8 cellular contexts compared by ENCODE assay signal in the genomic region with DNA sequence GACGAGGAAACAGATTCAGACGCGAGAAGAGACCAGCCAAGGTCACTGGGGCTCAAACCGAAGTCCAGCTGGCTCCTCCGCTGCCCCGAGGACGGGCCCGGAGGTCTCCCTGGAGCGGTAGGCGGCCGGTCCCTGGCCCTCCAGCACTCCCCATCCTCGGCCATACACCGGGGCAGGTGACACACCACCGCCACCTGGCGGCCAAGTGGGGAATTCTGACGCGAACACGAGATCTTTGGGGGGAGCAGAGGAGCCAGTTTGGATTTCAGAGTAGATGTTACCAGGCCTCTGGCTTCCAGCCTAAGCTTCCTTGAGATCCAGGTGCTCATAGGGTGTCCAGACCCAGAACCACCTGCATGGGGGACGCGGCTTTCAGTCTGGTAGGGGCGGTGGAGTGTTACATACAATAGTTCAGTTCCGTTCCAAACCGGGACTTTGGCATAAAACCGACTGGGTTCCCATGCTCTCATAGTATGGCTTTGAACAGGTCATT. TPM values are rescaled to one million over a fixed set of nuclear protein-coding genes. Genes with fewer than 3 reads are reported as not detected.
DNase-seq lines count a peak whose midpoint lies in the region; ATAC-seq, FAIRE-seq and TF ChIP-seq lines count a peak whose summit lies in the region.

No MANE protein-coding gene starts in this region.

- POLR2A ChIA-PET in A549 (lab: Yijun Ruan, JAX) = no interaction called here
- POLR2A ChIA-PET in activated CD4-positive, alpha-beta T cell treated with anti-CD3 and anti-CD28 coated beads, Interleukin-2, amount 10 ng/mL, durations not matched to agents 7 days and 5 days (lab: Charles Lee) = no interaction called here

- CTCF ChIA-PET in A549 (lab: Yijun Ruan, JAX) = interaction anchor here (0.8 to 4.0 kb wide), 30 partner anchors 8 to 509 kb away, joined by 3 to 22 read pairs (median 4); partner anchors contain the start of gene BPIFA1
- CTCF ChIA-PET in activated CD4-positive, alpha-beta T cell treated with anti-CD3 and anti-CD28 coated beads, Interleukin-2, amount 10 ng/mL, durations not matched to agents 7 days and 5 days (lab: Charles Lee) = interaction anchor here (1.0 to 1.2 kb wide), 3 partner anchors 12 to 509 kb away, joined by 3 to 4 read pairs (median 3); no protein-coding TSS in a partner anchor

- no peaks in the 10 kb centered on the region for H3K9me3 ChIP-seq in A549
- H3K9me3 ChIP-seq in lung (ENCODE audit: control insufficient read depth in 2 of 2, insufficient read depth in 1 of 2, low read length in 1 of 2) = no peaks in the 10 kb centered on the region

- peak; percentile 75 to 81 for TF ChIP-seq RAD21 in A549 (conservative IDR thresholded peaks at IDR 0.05 in 1 of 2, IDR thresholded peaks at IDR 0.05 in 1 of 2)

- DNase-seq in A549 (ENCODE audit: low read depth in 1 of 2, low spot score in 1 of 2) = peak; percentile 54 to 72
- peak; percentile 88 for DNase-seq in GM13976 (ENCODE audit: low spot score)
- peak; percentile 50 for DNase-seq in NCI-H345 treated with DMSO at 0.1 percent for 48 hours (lab: John Stamatoyannopoulos, UW; ENCODE audit: unreplicated experiment)
- DNase-seq in activated CD4-positive, alpha-beta T cell treated with anti-CD3 and anti-CD28 coated beads, Interleukin-2, amount 10 ng/mL, durations not matched to agents 7 days and 5 days = peak; percentile 70
- no peak for DNase-seq in coronary artery (ENCODE audit: low spot score)
- peak; percentile 77 for DNase-seq in lung (ENCODE audit: low spot score)
- DNase-seq in stimulated activated CD8-positive, alpha-beta memory T cell treated with anti-CD3 and anti-CD28 coated beads, Interleukin-12 subunit alpha, Interleukin-12 subunit beta, amount 100 ng/mL, for 4 hours (ENCODE audit: low read depth) = peak; percentile 50

- peak overlapping the region; percentile 56 for H3K4me2 ChIP-seq in A549

- no peaks in the 10 kb centered on the region for H3K36me3 Mint-ChIP-seq in activated CD4-positive, alpha-beta T cell treated with anti-CD3 and anti-CD28 coated beads, Interleukin-2, amount 10 ng/mL, durations not matched to agents 7 days and 5 days (ENCODE audit: low read depth)

- peak; percentile 79 for TF ChIP-seq CTCF in A549 (IDR thresholded peaks at IDR 0.05)
- peak; percentile 79 for TF ChIP-seq CTCF in GM13976 (IDR thresholded peaks at IDR 0.05; ENCODE audit: borderline replicate concordance, control extremely low read depth, extremely low read depth, insufficient read depth, missing control alignments)
- peak; percentile 67 for TF ChIP-seq CTCF in coronary artery (IDR thresholded peaks at IDR 0.05)
- TF ChIP-seq CTCF in lung (IDR thresholded peaks at IDR 0.05; ENCODE audit: control extremely low read depth, extremely low read depth) = peak; percentile 56

- H3K27ac ChIP-seq in A549 (no peak overlapping the region), coronary artery (no peak overlapping the region), lung (ENCODE audit: low read depth in 1 of 2, low read length in 1 of 2) (no peak overlapping the region)

- H3K9me3 Mint-ChIP-seq in activated CD4-positive, alpha-beta T cell treated with anti-CD3 and anti-CD28 coated beads, Interleukin-2, amount 10 ng/mL, durations not matched to agents 7 days and 5 days = no peaks in the 10 kb centered on the region

- H3K4me3 ChIP-seq in A549 (no peak overlapping the region), coronary artery (no peak overlapping the region), lung (no peak overlapping the region)

- in situ Hi-C loops in GM13976 (cut with MboI; ENCODE audit: low sequenced_read_pairs, unreplicated experiment) = no loop called here

- WGBS in A549 (ENCODE audit: missing lambda C conversion rate) = 15% methylated on average over 23 of the region's 24 CpGs
- WGBS in lung, 2 donors = 16% methylated on average over 24 of the region's 24 CpGs

- ATAC-seq in A549 (peak; percentile 77 to 94), lung (ENCODE audit: insufficient read depth, low FRiP score) (no peak), GM18867 (IDR thresholded peaks at IDR 0.05; ENCODE audit: unreplicated experiment) (no peak)

- H3K4me1 ChIP-seq in A549 (0 out of 3 replicates have a peak, but pooled peaks cover 3% of the 10 kb centered on the region), lung (ENCODE audit: control insufficient read depth in 2 of 2, insufficient read depth in 2 of 2, low read length in 2 of 2) (no peaks in the 10 kb centered on the region)

- H3K27me3 Mint-ChIP-seq in activated CD4-positive, alpha-beta T cell treated with anti-CD3 and anti-CD28 coated beads, Interleukin-2, amount 10 ng/mL, durations not matched to agents 7 days and 5 days = peaks cover 10% of the 10 kb centered on the region

- H3K4me3 Mint-ChIP-seq in activated CD4-positive, alpha-beta T cell treated with anti-CD3 and anti-CD28 coated beads, Interleukin-2, amount 10 ng/mL, durations not matched to agents 7 days and 5 days = no peak overlapping the region

- H3K4me1 Mint-ChIP-seq in activated CD4-positive, alpha-beta T cell treated with anti-CD3 and anti-CD28 coated beads, Interleukin-2, amount 10 ng/mL, durations not matched to agents 7 days and 5 days = peaks cover 8% of the 10 kb centered on the region

- FAIRE-seq in A549 (lab: Jason Lieb, UNC) = no peak

- no peaks in the 10 kb centered on the region for H3K27me3 ChIP-seq in lung (ENCODE audit: control insufficient read depth, insufficient read depth)

- no peak overlapping the region for H3K27ac Mint-ChIP-seq in activated CD4-positive, alpha-beta T cell treated with anti-CD3 and anti-CD28 coated beads, Interleukin-2, amount 10 ng/mL, durations not matched to agents 7 days and 5 days

- no peaks in the 10 kb centered on the region for H3K36me3 ChIP-seq in lung (ENCODE audit: control insufficient read depth in 2 of 2, insufficient read depth in 2 of 2, low read length in 2 of 2)

- no peak for TF ChIP-seq EP300 in A549 (IDR thresholded peaks at IDR 0.05)

- TF ChIP-seq POLR2A in A549 (IDR thresholded peaks at IDR 0.05; ENCODE audit: low read length) = no peak

TF ChIP-seq in A549, 52 proteins besides CTCF, POLR2A, EP300 and RAD21:
- TF ChIP-seq ZSCAN20 (CRISPR knock-in tag; IDR thresholded peaks at IDR 0.05) (no peak), SMC3 (IDR thresholded peaks at IDR 0.05) (peak; percentile 80)

RNA-seq across cellular contexts. Expression of gene BPIFB1, which starts 16.1 kb away (rescaled TPM):
- 0.18 and 0.67 TPM in 2 replicates for polyA plus RNA-seq in A549 (2011; rRNA removed)
- polyA plus RNA-seq in A549 (2012; cell fraction: cytosol; rRNA removed) = 0.04 and 0.05 TPM in 2 replicates
- not detected in 2 replicates for polyA plus RNA-seq in A549 (2012; cell fraction: nucleus; rRNA removed)
- not detected in 3 replicates for polyA plus RNA-seq in A549 (2017; fragmentation: RNase III; extraction: RNeasy Plus Mini Kit Qiagen cat#74134 plus additional on column Dnase treatment)
- polyA minus RNA-seq in A549 (2011; rRNA and poly(A)+ RNA removed) = 0.24 and 0.41 TPM in 2 replicates
- total RNA-seq in activated CD4-positive, alpha-beta T cell treated with anti-CD3 and anti-CD28 coated beads, Interleukin-2, amount 10 ng/mL, durations not matched to agents 7 days and 5 days = not detected
- total RNA-seq in lung = 100 to 1,000 TPM in 1 of 2 donors, 10 to 100 TPM in 1; 61.9 to 445 TPM
- 100 to 1,000 TPM; 251 to 333 TPM for polyA plus RNA-seq in lung

Comparison
In these comparisons a context has a peak if more than half of its experiments do, and no peak if none do; other contexts are left out.
1. ATAC-seq: peak in A549 (2 of 2); none in lung (single experiment) and GM18867 (single experiment).
2. RNA of gene BPIFB1, which starts 16.1 kb away (total RNA-seq): 61.9 to 445 TPM in lung; not detected in activated CD4-positive, alpha-beta T cell treated with anti-CD3 and anti-CD28 coated beads, Interleukin-2, amount 10 ng/mL, durations not matched to agents 7 days and 5 days; every median in the first group is over 10 times any median in the second.
3. Peak in every context shown above with its lines, with median percentiles within 50 percentile points of each other: CTCF ChIP-seq.